ENCODE assay signal across 8 cellular contexts in genomic region chr15:69463182-69463756, GRCh38. TPM values are rescaled to one million over a fixed set of nuclear protein-coding genes. Genes with fewer than 3 reads are reported as not detected.
A peak's percentile ranks its signal among the peaks of the same experiment; 100 is the strongest.
DNase-seq lines count a peak whose midpoint lies in the region; ATAC-seq, FAIRE-seq and TF ChIP-seq lines count a peak whose summit lies in the region.

No MANE protein-coding gene starts in this region.

- H3K9me3 ChIP-seq in Panc1 (ENCODE audit: control insufficient read depth, insufficient read depth, low read depth, low read length) (no peaks in the 10 kb centered on the region), pancreas (no peaks in the 10 kb centered on the region)

- H3K4me3 ChIP-seq in Panc1 (ENCODE audit: low read depth in 2 of 2, low read length in 2 of 2) = peak overlapping the region; percentile 54 to 62
- peak overlapping the region; percentile 73 for H3K4me3 ChIP-seq in epithelial cell of proximal tubule (ENCODE audit: low read depth, low read length)
- peak overlapping the region; percentile 27 to 58 (median 48) for H3K4me3 ChIP-seq in pancreas

- FAIRE-seq in pancreas (lab: Jason Lieb, UNC) = no peak
- no peak for FAIRE-seq in urothelium cell line (lab: Jason Lieb, UNC)

- TF ChIP-seq CTCF in Panc1 (IDR thresholded peaks at IDR 0.05) = no peak
- no peak for TF ChIP-seq CTCF in epithelial cell of proximal tubule (conservative IDR thresholded peaks at IDR 0.05; ENCODE audit: low read depth, low read length)
- TF ChIP-seq CTCF in pancreas (IDR thresholded peaks at IDR 0.05) = no peak

- H3K27ac ChIP-seq in Panc1 (ENCODE audit: low read length) (peak overlapping the region; percentile 98), pancreas (peak overlapping the region; percentile 71 to 92 (median 82))

- in situ Hi-C loops in Panc1 (cut with HindIII; ENCODE audit: low pct_unique_long_range_greater_than_20kb, low sequenced_read_pairs) = no loop called here

- no peak; the same call in 1 of the 2 replicates for ATAC-seq in Panc1
- ATAC-seq in pancreas = peak in 2 of 4 donors; percentile 4 to 6
- ATAC-seq in GM18519 (IDR thresholded peaks at IDR 0.05; ENCODE audit: low FRiP score, unreplicated experiment) = no peak

- DNase-seq in DMS114 treated with DMSO at 0.1 percent for 48 hours (lab: John Stamatoyannopoulos, UW; ENCODE audit: unreplicated experiment) (peak; percentile 67), Panc1 (ENCODE audit: low read depth, low spot score) (no peak), epithelial cell of proximal tubule (ENCODE audit: low read depth) (no peak), pancreas (no peak), NOMO-1 (lab: John Stamatoyannopoulos, UW; ENCODE audit: unreplicated experiment in 2 of 2) (no peak), urothelium cell line (ENCODE audit: low spot score) (no peak)
- no peak for DNase-seq in activated CD8-positive, alpha-beta memory T cell treated with anti-CD3 and anti-CD28 coated beads for 24 hours

- WGBS in pancreas, 2 donors = 10 to 13% methylated on average over 13 of the region's 13 CpGs

- intact Hi-C loops in Panc1 (cut with micrococcal nuclease; ENCODE audit: unreplicated experiment) (no loop called here), pancreas (cut with DNase I) (no loop called here)

- CTCF ChIA-PET in Panc1 (lab: Charles Lee) = interaction anchor here (1.0 to 1.1 kb wide), 2 partner anchors 11 to 12 kb away, joined by 3 to 4 read pairs; partner anchors contain the start of gene RPLP1

- POLR2A ChIA-PET in Panc1 (lab: Charles Lee) = interaction anchor here (0.7 to 2.4 kb wide), 3 partner anchors 11 to 1106 kb away, joined by 3 to 13 read pairs (median 4); partner anchors contain the start of gene RPLP1

- BruUV-seq in Panc1 (replicated peaks; lab: Mats Ljungman, UMichigan) = TSS peak; percentile 97

- H3K4me1 ChIP-seq in Panc1 (ENCODE audit: control insufficient read depth, insufficient read depth, low read length) = peaks cover 33% of the 10 kb centered on the region
- peaks cover 0 to 3% (median 3%) of the 10 kb centered on the region in 3 donors for H3K4me1 ChIP-seq in pancreas

- H3K27me3 ChIP-seq in Panc1 (ENCODE audit: control insufficient read depth, insufficient read depth, low read length) (no peaks in the 10 kb centered on the region), pancreas (no peaks in the 10 kb centered on the region)

- no peaks in the 10 kb centered on the region for H3K36me3 ChIP-seq in Panc1 (ENCODE audit: control insufficient read depth, insufficient read depth, low read length)
- H3K36me3 ChIP-seq in pancreas = no peaks in the 10 kb centered on the region

RNA-seq across cellular contexts. Expression of gene RPLP1, which starts 10.7 kb away (rescaled TPM):
- total RNA-seq in Panc1 (2021; ENCODE audit: unreplicated experiment) (2,076 TPM), epithelial cell of proximal tubule (617 and 781 TPM in 2 replicates), pancreas (1,000 to 10,000 TPM in 1 of 6 donors, 100 to 1,000 TPM in 5; 578 to 1,123 (median 772) TPM)
- polyA plus RNA-seq in Panc1 (2012; ENCODE audit: insufficient read length) = 4,841 TPM
- 100 to 1,000 TPM; 638 to 738 TPM for polyA plus RNA-seq in pancreas

RNA-seq across cellular contexts. Expression of gene KIF23, which starts 49.1 kb away (rescaled TPM):
- total RNA-seq in Panc1 (2021; ENCODE audit: unreplicated experiment) (82.5 TPM), epithelial cell of proximal tubule (71.5 and 87.9 TPM in 2 replicates), pancreas (1 to 10 TPM in 2 of 6 donors, under 1 TPM in 4; 0.19 to 2.0 (median 0.82) TPM)
- 34.5 TPM for polyA plus RNA-seq in Panc1 (2012; ENCODE audit: insufficient read length)
- polyA plus RNA-seq in pancreas = 1 to 10 TPM in 1 of 2 donors, under 1 TPM in 1; 0.91 to 2.0 TPM

Comparison
In these comparisons a context has a peak if more than half of its experiments do, and no peak if none do; other contexts are left out.
1. RNA of gene KIF23, which starts 49.1 kb away (total RNA-seq): 82.5 TPM in Panc1 (single experiment) and 71.5 to 87.9 TPM in epithelial cell of proximal tubule; 0.19 to 2.0 TPM in pancreas; every median in the first group is over 10 times any median in the second.
2. Peak in every context shown above with its lines, with median percentiles within 50 percentile points of each other: H3K4me3 ChIP-seq.